8 cellular contexts compared by ENCODE assay signal in genomic region chr1:86507935-86508582, GRCh38. TPM values are rescaled to one million over a fixed set of nuclear protein-coding genes. Genes with fewer than 3 reads are reported as not detected.
A peak's percentile ranks its signal among the peaks of the same experiment; 100 is the strongest.
DNase-seq lines count a peak whose midpoint lies in the region; ATAC-seq and TF ChIP-seq lines count a peak whose summit lies in the region.

No MANE protein-coding gene starts in this region.

- H3K9me3 ChIP-seq in CD8-positive, alpha-beta memory T cell (ENCODE audit: low read length), result no peaks in the 10 kb centered on the region
- H3K9me3 ChIP-seq in endodermal cell (ENCODE audit: control insufficient read depth, low read length) (no peaks in the 10 kb centered on the region), vagina (no peaks in the 10 kb centered on the region)

- POLR2A ChIA-PET in CD8-positive, alpha-beta memory T cell (lab: Charles Lee), result no interaction called here

- TF ChIP-seq POLR2A in vagina (IDR thresholded peaks at IDR 0.05), result no peak

- H3K27ac Mint-ChIP-seq in CD8-positive, alpha-beta memory T cell, result no peak overlapping the region
- H3K27ac Mint-ChIP-seq in endodermal cell, result no peak overlapping the region
- no peak overlapping the region for H3K27ac Mint-ChIP-seq in activated naive CD4-positive, alpha-beta T cell treated with anti-CD3 and anti-CD28 coated beads, Interleukin-2, amount 50 U/mL, for 72 hours

- H3K4me3 Mint-ChIP-seq in CD8-positive, alpha-beta memory T cell, result no peak overlapping the region
- H3K4me3 Mint-ChIP-seq in endodermal cell, result no peak overlapping the region

- peak; percentile 81 for TF ChIP-seq CTCF in endodermal cell (conservative IDR thresholded peaks at IDR 0.05)
- peak in 1 of 3 experiments; percentile 52 for TF ChIP-seq CTCF in vagina (IDR thresholded peaks at IDR 0.05)

- H3K27me3 ChIP-seq in CD8-positive, alpha-beta memory T cell (ENCODE audit: insufficient read depth, low read length, poor library complexity, severe bottlenecking), result no peaks in the 10 kb centered on the region
- H3K27me3 ChIP-seq in endodermal cell (ENCODE audit: control insufficient read depth, insufficient read depth, low read length, poor library complexity, severe bottlenecking) (no peaks in the 10 kb centered on the region), vagina (no peaks in the 10 kb centered on the region)

- peak in 4 of 5 donors; percentile 2 to 26 (median 7) for DNase-seq in CD8-positive, alpha-beta memory T cell
- DNase-seq in NCI-H510A treated with DMSO at 0.1 percent for 48 hours (lab: John Stamatoyannopoulos, UW), result peak; percentile 75
- peak; percentile 70 for DNase-seq in endodermal cell
- peak; percentile 51 for DNase-seq in retina
- DNase-seq in activated naive CD4-positive, alpha-beta T cell treated with anti-CD3 and anti-CD28 coated beads, Interleukin-2, amount 50 U/mL, for 72 hours (ENCODE audit: low spot score in 2 of 2), result no peak
- no peak for DNase-seq in NCI-H526 treated with DMSO at 0.1 percent for 48 hours (lab: John Stamatoyannopoulos, UW)
- no peak for DNase-seq in vagina (ENCODE audit: extremely low spot score in 2 of 2)

- ATAC-seq in GM18868 (IDR thresholded peaks at IDR 0.05; ENCODE audit: unreplicated experiment), result peak; percentile 73
- no peak for ATAC-seq in activated naive CD4-positive, alpha-beta T cell treated with anti-CD3 and anti-CD28 coated beads, Interleukin-2, amount 50 U/mL, for 72 hours

- H3K27me3 Mint-ChIP-seq in CD8-positive, alpha-beta memory T cell, result peaks cover 15 to 28% of the 10 kb centered on the region in 2 donors
- H3K27me3 Mint-ChIP-seq in endodermal cell (ENCODE audit: insufficient read depth), result no peaks in the 10 kb centered on the region

- no peaks in the 10 kb centered on the region for H3K36me3 Mint-ChIP-seq in CD8-positive, alpha-beta memory T cell
- no peaks in the 10 kb centered on the region for H3K36me3 Mint-ChIP-seq in endodermal cell (ENCODE audit: low read depth)
- H3K36me3 Mint-ChIP-seq in activated naive CD4-positive, alpha-beta T cell treated with anti-CD3 and anti-CD28 coated beads, Interleukin-2, amount 50 U/mL, for 72 hours, result no peaks in the 10 kb centered on the region

- H3K4me1 Mint-ChIP-seq in CD8-positive, alpha-beta memory T cell, result peaks cover 0 to 10% (median 3%) of the 10 kb centered on the region in 3 donors
- H3K4me1 Mint-ChIP-seq in endodermal cell, result peaks cover 35% of the 10 kb centered on the region

- H3K4me3 ChIP-seq in CD8-positive, alpha-beta memory T cell (ENCODE audit: low read length), result no peak overlapping the region
- H3K4me3 ChIP-seq in endodermal cell (ENCODE audit: low read length) (no peak overlapping the region), vagina (no peak overlapping the region)

- no peaks in the 10 kb centered on the region for H3K9me3 Mint-ChIP-seq in CD8-positive, alpha-beta memory T cell
- H3K9me3 Mint-ChIP-seq in endodermal cell, result no peaks in the 10 kb centered on the region
- no peaks in the 10 kb centered on the region for H3K9me3 Mint-ChIP-seq in activated naive CD4-positive, alpha-beta T cell treated with anti-CD3 and anti-CD28 coated beads, Interleukin-2, amount 50 U/mL, for 72 hours

- H3K36me3 ChIP-seq in CD8-positive, alpha-beta memory T cell (ENCODE audit: insufficient read depth, low read length), result no peaks in the 10 kb centered on the region
- H3K36me3 ChIP-seq in endodermal cell (ENCODE audit: control insufficient read depth, insufficient read depth, low read length) (no peaks in the 10 kb centered on the region), vagina (no peaks in the 10 kb centered on the region)

- H3K4me1 ChIP-seq in CD8-positive, alpha-beta memory T cell (ENCODE audit: insufficient read depth, low read length), result no peaks in the 10 kb centered on the region
- peaks cover 11% of the 10 kb centered on the region for H3K4me1 ChIP-seq in endodermal cell (ENCODE audit: control insufficient read depth, insufficient read depth, low read length)
- H3K4me1 ChIP-seq in vagina, result peaks cover 17% of the 10 kb centered on the region

- WGBS in endodermal cell (ENCODE audit: insufficient coverage in 1 of 2, insufficient read length in 1 of 2), 2 experiments, result 58 to 65% methylated on average over 12 to 13 of the region's 13 CpGs

- intact Hi-C loops in vagina (cut with DNase I), result loop anchor here (10.0 kb wide), 1 partner anchor 113 kb away; the partner anchor contains the start of gene ODF2L

- H3K27ac ChIP-seq in CD8-positive, alpha-beta memory T cell (ENCODE audit: low read depth, low read length), result no peak overlapping the region
- no peak overlapping the region for H3K27ac ChIP-seq in endodermal cell (ENCODE audit: low read depth, low read length)
- no peak overlapping the region for H3K27ac ChIP-seq in vagina

- no peak overlapping the region for H3K9ac ChIP-seq in endodermal cell (ENCODE audit: extremely low read depth, low read length, poor library complexity, severe bottlenecking)

- CTCF ChIA-PET in CD8-positive, alpha-beta memory T cell (lab: Charles Lee), result interaction anchor here (0.9 to 1.9 kb wide), 5 partner anchors 8 to 198 kb away, joined by 3 to 6 read pairs (median 5); no protein-coding TSS in a partner anchor

RNA-seq across cellular contexts. Expression of gene CLCA4, which starts 38.8 kb away (rescaled TPM):
- total RNA-seq in CD8-positive, alpha-beta memory T cell, result not detected
- polyA plus RNA-seq in CD8-positive, alpha-beta memory T cell, result not detected
- not detected for total RNA-seq in endodermal cell
- not detected for polyA plus RNA-seq in endodermal cell (2013, experiment 1 of 2)
- polyA plus RNA-seq in endodermal cell (2013, experiment 2 of 2), result not detected
- not detected for total RNA-seq in activated naive CD4-positive, alpha-beta T cell treated with anti-CD3 and anti-CD28 coated beads, Interleukin-2, amount 50 U/mL, for 72 hours
- 44.0 TPM for total RNA-seq in vagina

RNA-seq across cellular contexts. Expression of gene CLCA1, which starts 39.3 kb away (rescaled TPM):
- not detected for total RNA-seq in CD8-positive, alpha-beta memory T cell
- polyA plus RNA-seq in CD8-positive, alpha-beta memory T cell, result not detected
- total RNA-seq in endodermal cell (under 1 TPM; 0.24 to 0.60 TPM), vagina (not detected)
- polyA plus RNA-seq in endodermal cell (2013, experiment 1 of 2), result 0.11 TPM
- polyA plus RNA-seq in endodermal cell (2013, experiment 2 of 2), result not detected
- not detected for total RNA-seq in activated naive CD4-positive, alpha-beta T cell treated with anti-CD3 and anti-CD28 coated beads, Interleukin-2, amount 50 U/mL, for 72 hours

Comparison
In these comparisons a context has a peak if more than half of its experiments do, and no peak if none do; other contexts are left out.
1. DNase-seq: peak in CD8-positive, alpha-beta memory T cell (4 of 5), NCI-H510A treated with DMSO at 0.1 percent for 48 hours (single experiment), endodermal cell (single experiment) and retina (single experiment); none in activated naive CD4-positive, alpha-beta T cell treated with anti-CD3 and anti-CD28 coated beads, Interleukin-2, amount 50 U/mL, for 72 hours (0 of 2), NCI-H526 treated with DMSO at 0.1 percent for 48 hours (single experiment) and vagina (0 of 2).
2. RNA of gene CLCA4, which starts 38.8 kb away (total RNA-seq): 44.0 TPM in vagina (single experiment); not detected in CD8-positive, alpha-beta memory T cell, not detected in endodermal cell and not detected in activated naive CD4-positive, alpha-beta T cell treated with anti-CD3 and anti-CD28 coated beads, Interleukin-2, amount 50 U/mL, for 72 hours; every median in the first group is over 10 times any median in the second.